ENCODE assay signal across 8 cellular contexts in genomic region chr3:66442254-66443249, GRCh38. TPM values are rescaled to one million over a fixed set of nuclear protein-coding genes. Genes with fewer than 3 reads are reported as not detected.
DNase-seq lines count a peak whose midpoint lies in the region; ATAC-seq lines count a peak whose summit lies in the region.

No MANE protein-coding gene starts in this region.

- H3K27me3 Mint-ChIP-seq in CD4-positive, CD25-positive, alpha-beta regulatory T cell, result no peaks in the 10 kb centered on the region
- H3K27me3 Mint-ChIP-seq in naive thymus-derived CD8-positive, alpha-beta T cell, result peaks cover 0 to 2% (median 0%) of the 10 kb centered on the region in 5 donors

- 6 to 8% methylated on average over 15 of the region's 15 CpGs for WGBS in aorta, 2 donors

- H3K27ac Mint-ChIP-seq in CD4-positive, CD25-positive, alpha-beta regulatory T cell, result peak overlapping the region; percentile 26 to 55 (median 52)
- H3K27ac Mint-ChIP-seq in naive thymus-derived CD8-positive, alpha-beta T cell, result peak overlapping the region in 1 of 10 donors; percentile 57

- POLR2A ChIA-PET in naive thymus-derived CD8-positive, alpha-beta T cell (lab: Charles Lee), result no interaction called here

- H3K4me3 Mint-ChIP-seq in CD4-positive, CD25-positive, alpha-beta regulatory T cell, result no peak overlapping the region
- peak overlapping the region in 1 of 10 donors; percentile 20 for H3K4me3 Mint-ChIP-seq in naive thymus-derived CD8-positive, alpha-beta T cell

- H3K4me1 Mint-ChIP-seq in CD4-positive, CD25-positive, alpha-beta regulatory T cell, result peaks cover 17 to 54% (median 28%) of the 10 kb centered on the region in 4 donors
- H3K4me1 Mint-ChIP-seq in naive thymus-derived CD8-positive, alpha-beta T cell, result peaks cover 11 to 15% (median 15%) of the 10 kb centered on the region in 4 donors

- H3K36me3 Mint-ChIP-seq in CD4-positive, CD25-positive, alpha-beta regulatory T cell, result peaks cover 38% of the 10 kb centered on the region
- peaks cover 0 to 7% (median 0%) of the 10 kb centered on the region in 3 donors for H3K36me3 Mint-ChIP-seq in naive thymus-derived CD8-positive, alpha-beta T cell

- peaks cover 46% of the 10 kb centered on the region for H3K36me3 ChIP-seq in CD4-positive, CD25-positive, alpha-beta regulatory T cell (ENCODE audit: control insufficient read depth, insufficient read depth, low read length)
- no peaks in the 10 kb centered on the region for H3K36me3 ChIP-seq in aorta (ENCODE audit: control insufficient read depth in 1 of 2, insufficient read depth in 2 of 2, low read length in 1 of 2)

- no peak for ATAC-seq in CD4-positive, CD25-positive, alpha-beta regulatory T cell (ENCODE audit: low read depth in 2 of 2)
- ATAC-seq in aorta (ENCODE audit: low FRiP score), result peak; percentile 82
- no peak for ATAC-seq in naive thymus-derived CD8-positive, alpha-beta T cell

- intact Hi-C loops in aorta (cut with DNase I), result loop anchor here in 1 of 2 donors (5.0 to 10.0 kb wide), 2 partner anchors 35 to 52 kb away; no protein-coding TSS in a partner anchor

- DNase-seq in CD4-positive, CD25-positive, alpha-beta regulatory T cell, result no peak
- DNase-seq in NCI-H510A (lab: John Stamatoyannopoulos, UW), result peak; percentile 82
- peak; percentile 88 to 91 for DNase-seq in dermis microvascular lymphatic vessel endothelial cell (ENCODE audit: low read depth in 2 of 2)
- peak; percentile 72 for DNase-seq in medulla oblongata (ENCODE audit: extremely low spot score)
- peak in 1 of 2 donors; percentile 70 for DNase-seq in aorta
- DNase-seq in SIG-M5 treated with dmso at 0.1 percent for 504 hours (lab: John Stamatoyannopoulos, UW; ENCODE audit: unreplicated experiment), result no peak
- no peak for DNase-seq in RKO (ENCODE audit: low spot score)
- DNase-seq in naive thymus-derived CD8-positive, alpha-beta T cell, result no peak

- no peak overlapping the region for H3K27ac ChIP-seq in CD4-positive, CD25-positive, alpha-beta regulatory T cell (ENCODE audit: insufficient read depth, low read length, poor library complexity, severe bottlenecking)
- H3K27ac ChIP-seq in aorta (ENCODE audit: low read depth in 1 of 2, low read length in 2 of 2), result peak overlapping the region; percentile 66 to 73

- H3K4me1 ChIP-seq in CD4-positive, CD25-positive, alpha-beta regulatory T cell (ENCODE audit: control insufficient read depth, insufficient read depth, low read length, poor library complexity, severe bottlenecking), result no peaks in the 10 kb centered on the region
- peaks cover 7% of the 10 kb centered on the region in 2 donors for H3K4me1 ChIP-seq in aorta (ENCODE audit: control insufficient read depth in 1 of 2, insufficient read depth in 2 of 2, low read length in 2 of 2)

- H3K27me3 ChIP-seq in CD4-positive, CD25-positive, alpha-beta regulatory T cell (ENCODE audit: control insufficient read depth, insufficient read depth, low read length), result no peaks in the 10 kb centered on the region
- H3K27me3 ChIP-seq in aorta (ENCODE audit: control insufficient read depth in 1 of 2, insufficient read depth in 2 of 2, low read length in 1 of 2), result no peaks in the 10 kb centered on the region

- no peaks in the 10 kb centered on the region for H3K9me3 ChIP-seq in CD4-positive, CD25-positive, alpha-beta regulatory T cell (ENCODE audit: control insufficient read depth in 2 of 2, low read length in 2 of 2)
- H3K9me3 ChIP-seq in aorta (ENCODE audit: control insufficient read depth, low read length), result no peaks in the 10 kb centered on the region

- H3K9me3 Mint-ChIP-seq in CD4-positive, CD25-positive, alpha-beta regulatory T cell, result no peaks in the 10 kb centered on the region
- H3K9me3 Mint-ChIP-seq in naive thymus-derived CD8-positive, alpha-beta T cell, result no peaks in the 10 kb centered on the region

- no peak overlapping the region for H3K4me3 ChIP-seq in CD4-positive, CD25-positive, alpha-beta regulatory T cell (ENCODE audit: low read depth, low read length)
- no peak overlapping the region for H3K4me3 ChIP-seq in aorta (ENCODE audit: low read length in 2 of 2)

RNA-seq across cellular contexts. Expression of gene LRIG1, which starts 58.3 kb away (rescaled TPM):
- total RNA-seq in CD4-positive, CD25-positive, alpha-beta regulatory T cell, result 81.3 TPM
- 10 to 100 TPM; 46.7 to 67.6 (median 64.4) TPM for polyA plus RNA-seq in CD4-positive, CD25-positive, alpha-beta regulatory T cell
- total RNA-seq in dermis microvascular lymphatic vessel endothelial cell (35.3 and 59.8 TPM in 2 replicates), aorta (100 to 1,000 TPM in 1 of 2 donors, 10 to 100 TPM in 1; 75.7 to 115 TPM)
- polyA plus RNA-seq in aorta, result 10 to 100 TPM; 15.0 to 62.1 TPM
- 10 to 100 TPM; 11.1 to 11.7 TPM for total RNA-seq in naive thymus-derived CD8-positive, alpha-beta T cell
- polyA plus RNA-seq in naive thymus-derived CD8-positive, alpha-beta T cell, result 10 to 100 TPM in 1 of 3 donors, 1 to 10 TPM in 2; 4.9 to 13.0 (median 6.6) TPM

Comparison
In these comparisons a context has a peak if more than half of its experiments do, and no peak if none do; other contexts are left out.
1. DNase-seq: peak in NCI-H510A (single experiment), dermis microvascular lymphatic vessel endothelial cell (2 of 2) and medulla oblongata (single experiment); none in CD4-positive, CD25-positive, alpha-beta regulatory T cell (0 of 3), SIG-M5 treated with dmso at 0.1 percent for 504 hours (single experiment), RKO (single experiment) and naive thymus-derived CD8-positive, alpha-beta T cell (0 of 10).